Comparison of ENCODE assay signal across 22 cellular contexts in genomic region chr2:45793998-45794720, GRCh38.
DNase-seq lines count a peak whose midpoint lies in the region; ATAC-seq and TF ChIP-seq lines count a peak whose summit lies in the region.
"Had no signal": no experiment of that assay in that cellular context is flagged by ENCODE, and none has a peak within 500 bp of the region (broad histone marks: within the 10 kb centered on the region; RNA-seq: fewer than 3 reads in every experiment).

No MANE protein-coding gene starts in this region.

- peaks cover 0 to 55% of the 10 kb centered on the region in 2 donors for H3K4me1 ChIP-seq in right atrium auricular region
- peaks cover 0 to 9% of the 10 kb centered on the region in 2 donors for H3K4me1 ChIP-seq in uterus
- H3K4me1 ChIP-seq: SJCRH30 had no signal

- H3K27me3 ChIP-seq in right atrium auricular region (no peaks in the 10 kb centered on the region), uterus (no peaks in the 10 kb centered on the region)
- H3K27me3 ChIP-seq: SJCRH30, spleen had no signal

- TF ChIP-seq CTCF in right atrium auricular region (IDR thresholded peaks at IDR 0.05) (no peak), uterus (IDR thresholded peaks at IDR 0.05) (no peak)

- H3K27ac ChIP-seq in right atrium auricular region: no peak overlapping the region
- peak overlapping the region; percentile 53 to 54 for H3K27ac ChIP-seq in uterus
- H3K27ac ChIP-seq: SJCRH30, spleen had no signal

- no peaks in the 10 kb centered on the region for H3K9me3 ChIP-seq in right atrium auricular region
- no peaks in the 10 kb centered on the region for H3K9me3 ChIP-seq in uterus
- H3K9me3 ChIP-seq: mucosa of descending colon, SJCRH30, spleen had no signal

- ATAC-seq in Right ventricle myocardium superior (ENCODE audit: poor library complexity) (peak; percentile 50), left colon (no peak), HG02571 (IDR thresholded peaks at IDR 0.05; ENCODE audit: unreplicated experiment) (no peak)
- ATAC-seq: effector memory CD8-positive, alpha-beta T cell; mucosa of descending colon; stimulated activated naive CD8-positive, alpha-beta T cell treated with anti-CD3 and anti-CD28 coated beads, Interleukin-15, Interleukin-2, amounts not matched to agents 100 U/mL and 50 U/mL, for 24 hours had no signal

- H3K4me3 ChIP-seq in right atrium auricular region (no peak overlapping the region), uterus (no peak overlapping the region)
- H3K4me3 ChIP-seq: mucosa of descending colon, SJCRH30, spleen had no signal

- H3K36me3 ChIP-seq in right atrium auricular region (no peaks in the 10 kb centered on the region), uterus (no peaks in the 10 kb centered on the region)
- H3K36me3 ChIP-seq: SJCRH30, spleen had no signal

- intact Hi-C loops in Right ventricle myocardium superior (cut with DNase I) (no loop called here), uterus (cut with DNase I; ENCODE audit: low total_unique reads) (no loop called here), left colon (cut with DNase I, micrococcal nuclease) (no loop called here)

- DNase-seq in Right ventricle myocardium superior: no peak
- DNase-seq in right atrium auricular region (ENCODE audit: low spot score): no peak
- DNase-seq in amniotic epithelial cell (ENCODE audit: low read depth): peak; percentile 68
- peak; percentile 35 for DNase-seq in left kidney (ENCODE audit: low read depth, low spot score)
- DNase-seq in uterus: no peak
- DNase-seq in stimulated activated naive CD4-positive, alpha-beta T cell (lab: John Stamatoyannopoulos, UW): no peak
- no peak for DNase-seq in left colon
- DNase-seq: activated CD4-positive, alpha-beta T cell treated with anti-CD3 and anti-CD28 coated beads, Interleukin-2, amount 50 U/mL, for 1 hour; central memory CD4-positive, alpha-beta T cell; COR-L47; effector memory CD8-positive, alpha-beta T cell; GDM1; H7; mucosa of descending colon; NCI-H1048; NCI-H446; occipital lobe; SJCRH30; spleen; stimulated activated naive CD8-positive, alpha-beta T cell treated with anti-CD3 and anti-CD28 coated beads, Interleukin-15, Interleukin-2, amounts not matched to agents 100 U/mL and 50 U/mL, for 24 hours; T1000 had no signal

- no peak for TF ChIP-seq POLR2A in uterus (IDR thresholded peaks at IDR 0.05)

Comparison
In these comparisons a context has a peak if more than half of its experiments do, and no peak if none do; other contexts are left out.
1. DNase-seq: peak in amniotic epithelial cell (single experiment) and left kidney (single experiment); none in Right ventricle myocardium superior (single experiment), right atrium auricular region (single experiment), uterus (0 of 2), stimulated activated naive CD4-positive, alpha-beta T cell (0 of 6) and left colon (0 of 2).
2. H3K27ac ChIP-seq: peak in uterus (2 of 2); none in right atrium auricular region (0 of 2).